ENCODE assay signal across 15 cellular contexts in the genomic region with DNA sequence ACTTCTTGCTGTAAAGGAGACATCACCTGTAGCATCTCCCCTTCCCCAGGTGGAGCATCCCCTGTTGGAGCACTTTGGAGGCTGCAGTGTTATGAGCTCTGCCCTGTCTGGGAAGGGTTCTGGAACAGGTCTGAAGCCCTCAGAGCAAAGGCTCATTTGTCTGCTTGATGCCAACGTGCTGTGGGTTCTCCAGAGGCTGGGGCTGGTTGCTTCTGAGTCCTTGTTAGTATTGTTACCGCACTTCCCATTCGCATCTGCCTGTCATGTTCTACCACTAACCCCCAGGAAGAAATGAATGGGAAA.
DNase-seq lines count a peak whose midpoint lies in the region; ATAC-seq, FAIRE-seq and TF ChIP-seq lines count a peak whose summit lies in the region.
"Had no signal": no experiment of that assay in that cellular context is flagged by ENCODE, and none has a peak within 500 bp of the region (broad histone marks: within the 10 kb centered on the region; RNA-seq: fewer than 3 reads in every experiment).

No MANE protein-coding gene starts in this region.

- FAIRE-seq in A549 (lab: Jason Lieb, UNC) (no peak), pancreas (lab: Jason Lieb, UNC) (no peak)
- FAIRE-seq: A204.1 had no signal

- TF ChIP-seq CTCF in A549 (IDR thresholded peaks at IDR 0.05) (no peak), GM23338 (conservative IDR thresholded peaks at IDR 0.05; ENCODE audit: low read depth in 2 of 2) (no peak), pancreas (IDR thresholded peaks at IDR 0.05) (no peak), tibial artery (IDR thresholded peaks at IDR 0.05) (no peak)

- no peak overlapping the region for H3K27ac Mint-ChIP-seq in GM23338
- H3K27ac Mint-ChIP-seq: CD8-positive, alpha-beta T cell had no signal

- no peak for TF ChIP-seq EP300 in A549 (IDR thresholded peaks at IDR 0.05)

- H3K4me3 ChIP-seq in A549 (no peak overlapping the region), GM23338 (no peak overlapping the region), SJSA1 (no peak overlapping the region), pancreas (no peak overlapping the region), tibial artery (no peak overlapping the region)
- H3K4me3 ChIP-seq: Peyer's patch had no signal

- TF ChIP-seq RAD21 in A549 (conservative IDR thresholded peaks at IDR 0.05 in 1 of 2, IDR thresholded peaks at IDR 0.05 in 1 of 2), result no peak

- peaks cover 4% of the 10 kb centered on the region; the same call in 2 of the 3 replicates for H3K36me3 Mint-ChIP-seq in GM23338 (ENCODE audit: low read depth)

- H2AFZ ChIP-seq in GM23338, result no peak overlapping the region

- no peak for TF ChIP-seq POLR2A in A549 (IDR thresholded peaks at IDR 0.05; ENCODE audit: low read length)

- H3K27me3 ChIP-seq in GM23338 (ENCODE audit: insufficient read depth), result no peaks in the 10 kb centered on the region
- H3K27me3 ChIP-seq in SJSA1 (replicated peaks), result no peaks in the 10 kb centered on the region
- no peaks in the 10 kb centered on the region for H3K27me3 ChIP-seq in pancreas
- no peaks in the 10 kb centered on the region for H3K27me3 ChIP-seq in tibial artery
- H3K27me3 ChIP-seq: Peyer's patch had no signal

- ATAC-seq in A549 (peak; percentile 66 to 79; a peak in 5 of 6 replicates), GM23338 (peak; percentile 47; the same call in 2 of the 3 replicates), pancreas (peak; percentile 10 to 19 (median 13))
- ATAC-seq: CD8-positive, alpha-beta T cell had no signal

- H3K27ac ChIP-seq in A549 (peak overlapping the region; percentile 80 to 93), GM23338 (ENCODE audit: low read depth) (no peak overlapping the region), SJSA1 (peak overlapping the region; percentile 9; the same call in 1 of the 2 replicates), pancreas (peak overlapping the region in 2 of 4 donors; percentile 70 to 72), tibial artery (no peak overlapping the region)
- H3K27ac ChIP-seq: Peyer's patch had no signal

- CTCF ChIA-PET in A549 (lab: Yijun Ruan, JAX), result interaction anchor here (0.8 to 2.3 kb wide), 2 partner anchors 11 to 75 kb away, joined by 3 to 16 read pairs; no protein-coding TSS in a partner anchor

- no peaks in the 10 kb centered on the region; the same call in 1 of the 2 replicates for H3K79me2 ChIP-seq in GM23338 (replicated peaks; ENCODE audit: insufficient read depth)

- peaks cover 2% of the 10 kb centered on the region for H3K27me3 Mint-ChIP-seq in GM23338 (ENCODE audit: insufficient read depth, low read depth, poor library complexity)

- WGBS in A549 (ENCODE audit: missing lambda C conversion rate), result 82% methylated on average over 3 of the region's 3 CpGs
- 56% methylated on average over 3 of the region's 3 CpGs for WGBS in pancreas, 2 donors

- H3K4me3 Mint-ChIP-seq in GM23338, result no peak overlapping the region
- H3K4me3 Mint-ChIP-seq: CD8-positive, alpha-beta T cell had no signal

- no peaks in the 10 kb centered on the region for H4K20me1 ChIP-seq in GM23338 (replicated peaks; ENCODE audit: insufficient read depth)

- peaks cover 13% of the 10 kb centered on the region for H3K9me3 ChIP-seq in A549
- H3K9me3 ChIP-seq in SJSA1 (replicated peaks), result peaks cover 10% of the 10 kb centered on the region; the same call in 1 of the 2 replicates
- H3K9me3 ChIP-seq in pancreas, result no peaks in the 10 kb centered on the region
- no peaks in the 10 kb centered on the region for H3K9me3 ChIP-seq in tibial artery
- H3K9me3 ChIP-seq: Peyer's patch had no signal

- intact Hi-C loops in pancreas (cut with DNase I) (no loop called here), tibial artery (cut with DNase I; ENCODE audit: low total_unique reads) (no loop called here)

- H3K9me2 ChIP-seq in GM23338 (ENCODE audit: insufficient read depth), result no peaks in the 10 kb centered on the region

- DNase-seq in A549 (ENCODE audit: low read depth in 1 of 2, low spot score in 1 of 2) (no peak), GM23338 (ENCODE audit: low spot score) (no peak), SJSA1 (ENCODE audit: low read depth in 1 of 2, low spot score in 2 of 2) (no peak), pancreas (no peak), tibial artery (no peak), NCI-H526 treated with DMSO at 0.1 percent for 48 hours (lab: John Stamatoyannopoulos, UW) (no peak), NCI-H2196 (lab: John Stamatoyannopoulos, UW; ENCODE audit: unreplicated experiment) (no peak)
- no peak for DNase-seq in stimulated activated CD4-positive, alpha-beta T cell treated with anti-CD3 and anti-CD28 coated beads, Interleukin-1b, Interleukin-23, amount 100 ng/mL, for 48 hours
- DNase-seq: CD8-positive, alpha-beta T cell; NCI-H187 treated with DMSO at 0.1 percent for 48 hours; NCI-H446 treated with DMSO at 0.1 percent for 48 hours; NCI-H774; Peyer's patch; SHP77 had no signal

- H3K36me3 ChIP-seq in GM23338 (ENCODE audit: insufficient read depth) (no peaks in the 10 kb centered on the region), SJSA1 (peaks cover 13% of the 10 kb centered on the region), pancreas (no peaks in the 10 kb centered on the region), tibial artery (no peaks in the 10 kb centered on the region)
- H3K36me3 ChIP-seq: Peyer's patch had no signal

- peaks cover 15% of the 10 kb centered on the region for H3K4me1 Mint-ChIP-seq in GM23338

- H3K4me2 ChIP-seq in A549 (peak overlapping the region; percentile 81), GM23338 (no peak overlapping the region)

- peaks cover 3% of the 10 kb centered on the region; the same call in 2 of the 3 replicates for H3K9me3 Mint-ChIP-seq in GM23338
- H3K9me3 Mint-ChIP-seq: CD8-positive, alpha-beta T cell had no signal

- H3K4me1 ChIP-seq in A549, result peaks cover 57% of the 10 kb centered on the region
- peaks cover 6% of the 10 kb centered on the region for H3K4me1 ChIP-seq in GM23338 (ENCODE audit: insufficient read depth)
- peaks cover 20% of the 10 kb centered on the region for H3K4me1 ChIP-seq in SJSA1 (replicated peaks)
- H3K4me1 ChIP-seq in pancreas, result peaks cover 7 to 22% (median 10%) of the 10 kb centered on the region in 3 donors
- no peaks in the 10 kb centered on the region for H3K4me1 ChIP-seq in tibial artery
- H3K4me1 ChIP-seq: Peyer's patch had no signal

- POLR2A ChIA-PET in A549 (lab: Yijun Ruan, JAX), result interaction anchor here (0.9 kb wide), 1 partner anchor 91 kb away, joined by 3 read pairs; a partner anchor contains a TSS

- H3F3A ChIP-seq in GM23338 (replicated peaks; ENCODE audit: low read depth), result no peaks in the 10 kb centered on the region

TF ChIP-seq in A549, 52 proteins besides CTCF, POLR2A, EP300 and RAD21 (continues in another document):
- TF ChIP-seq ZNF302 (CRISPR knock-in tag; IDR thresholded peaks at IDR 0.05), result no peak
- no peak for TF ChIP-seq SMC3 (IDR thresholded peaks at IDR 0.05)
- TF ChIP-seq CBX8 (IDR thresholded peaks at IDR 0.05), result no peak
- no peak for TF ChIP-seq CBX2 (IDR thresholded peaks at IDR 0.05; ENCODE audit: borderline replicate concordance, low read depth)
- TF ChIP-seq FOXS1 (CRISPR knock-in tag; IDR thresholded peaks at IDR 0.05), result no peak
- TF ChIP-seq, protein P1, sequence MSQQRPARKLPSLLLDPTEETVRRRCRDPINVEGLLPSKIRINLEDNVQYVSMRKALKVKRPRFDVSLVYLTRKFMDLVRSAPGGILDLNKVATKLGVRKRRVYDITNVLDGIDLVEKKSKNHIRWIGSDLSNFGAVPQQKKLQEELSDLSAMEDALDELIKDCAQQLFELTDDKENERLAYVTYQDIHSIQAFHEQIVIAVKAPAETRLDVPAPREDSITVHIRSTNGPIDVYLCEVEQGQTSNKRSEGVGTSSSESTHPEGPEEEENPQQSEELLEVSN (IDR thresholded peaks at IDR 0.05; ENCODE audit: borderline replicate concordance, low read depth), result no peak
- no peak for TF ChIP-seq EHMT2 (IDR thresholded peaks at IDR 0.05; ENCODE audit: low read depth)
- no peak for TF ChIP-seq RNF2 (IDR thresholded peaks at IDR 0.05; ENCODE audit: borderline replicate concordance, low read depth)
- no peak for TF ChIP-seq CEBPB (IDR thresholded peaks at IDR 0.05)
- TF ChIP-seq, protein P2, sequence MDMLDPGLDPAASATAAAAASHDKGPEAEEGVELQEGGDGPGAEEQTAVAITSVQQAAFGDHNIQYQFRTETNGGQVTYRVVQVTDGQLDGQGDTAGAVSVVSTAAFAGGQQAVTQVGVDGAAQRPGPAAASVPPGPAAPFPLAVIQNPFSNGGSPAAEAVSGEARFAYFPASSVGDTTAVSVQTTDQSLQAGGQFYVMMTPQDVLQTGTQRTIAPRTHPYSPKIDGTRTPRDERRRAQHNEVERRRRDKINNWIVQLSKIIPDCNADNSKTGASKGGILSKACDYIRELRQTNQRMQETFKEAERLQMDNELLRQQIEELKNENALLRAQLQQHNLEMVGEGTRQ (IDR thresholded peaks at IDR 0.05), result no peak
- TF ChIP-seq MYC (IDR thresholded peaks at IDR 0.05; ENCODE audit: borderline replicate concordance, low read length), result no peak

Comparison
In these comparisons a context has a peak if more than half of its experiments do, and no peak if none do; other contexts are left out.
1. ATAC-seq: peak in every context shown above with its lines; median percentile 72 in A549; 47 in GM23338; 13 in pancreas.
2. H3K27ac ChIP-seq: peak in A549 (2 of 2) and SJSA1 (single experiment); none in GM23338 (single experiment) and tibial artery (0 of 2).